In the genomic region with DNA sequence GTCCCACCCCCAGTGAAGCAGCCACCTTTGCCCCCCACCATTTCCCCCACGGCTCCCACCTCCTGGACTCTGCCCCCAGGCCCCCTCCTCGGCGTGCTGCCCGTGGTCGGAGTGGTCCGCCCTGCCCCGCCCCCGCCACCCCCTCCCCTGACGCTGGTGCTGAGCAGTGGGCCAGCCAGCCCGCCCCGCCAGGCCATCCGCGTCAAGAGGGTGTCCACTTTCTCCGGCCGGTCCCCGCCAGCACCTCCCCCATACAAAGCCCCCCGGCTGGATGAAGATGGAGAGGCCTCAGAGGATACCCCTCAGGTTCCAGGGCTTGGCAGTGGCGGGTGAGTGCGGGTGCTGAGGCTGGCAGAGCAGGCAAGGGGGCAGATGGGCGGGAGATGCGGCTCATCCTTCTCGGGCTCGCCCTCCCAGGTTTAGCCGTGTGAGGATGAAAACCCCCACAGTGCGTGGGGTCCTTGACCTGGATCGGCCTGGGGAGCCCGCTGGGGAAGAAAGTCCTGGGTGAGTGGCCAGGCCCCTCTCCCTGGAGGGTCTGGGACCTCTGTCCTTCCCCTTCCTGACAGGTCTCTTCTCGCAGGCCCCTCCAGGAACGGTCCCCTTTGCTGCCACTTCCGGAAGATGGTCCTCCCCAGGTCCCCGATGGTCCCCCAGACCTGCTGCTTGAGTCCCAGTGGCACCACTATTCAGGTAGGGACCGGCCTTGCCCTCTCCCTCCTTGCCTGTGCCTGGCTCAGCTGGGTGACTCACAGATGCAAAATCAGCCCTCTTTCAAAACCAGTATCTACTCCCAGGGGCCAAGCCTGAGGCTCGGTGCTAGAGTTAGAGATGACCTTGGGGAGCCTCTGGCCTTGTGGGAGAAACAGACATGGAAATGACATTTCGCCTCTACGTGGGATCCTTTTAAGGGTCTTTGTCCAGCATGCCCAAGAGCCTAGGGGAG, we compare ENCODE assay signal across 21 cellular contexts. TPM values are rescaled to one million over a fixed set of nuclear protein-coding genes. Genes with fewer than 3 reads are reported as not detected.
DNase-seq lines count a peak whose midpoint lies in the region; ATAC-seq, FAIRE-seq and TF ChIP-seq lines count a peak whose summit lies in the region.
"Had no signal": no experiment of that assay in that cellular context is flagged by ENCODE, and none has a peak within 500 bp of the region (broad histone marks: within the 10 kb centered on the region; RNA-seq: fewer than 3 reads in every experiment).

No MANE protein-coding gene starts in this region.

- H3K4me3 ChIP-seq in HepG2 (replicated peaks in 1 of 3; ENCODE audit: insufficient read depth in 1 of 3, low read depth in 2 of 3, low read length in 3 of 3) (no peak overlapping the region), right lobe of liver (no peak overlapping the region)
- H3K4me3 ChIP-seq: esophagus muscularis mucosa, tibial artery had no signal

- no peak overlapping the region for H3K9ac ChIP-seq in HepG2 (ENCODE audit: insufficient read depth, low read depth, low read length)

- H3K27ac ChIP-seq in HepG2 (ENCODE audit: extremely low read length, insufficient read depth, low read length) (no peak overlapping the region), right lobe of liver (no peak overlapping the region)
- H3K27ac ChIP-seq: esophagus muscularis mucosa, tibial artery, VCaP had no signal

- DNase-seq in HepG2 (ENCODE audit: low spot score), result no peak
- no peak for DNase-seq in right lobe of liver
- no peak for DNase-seq in central memory CD8-positive, alpha-beta T cell (ENCODE audit: low spot score in 2 of 2)
- DNase-seq in NCI-H526 (lab: John Stamatoyannopoulos, UW), result no peak
- DNase-seq: central memory CD4-positive, alpha-beta T cell; NCI-H1436 treated with DMSO at 0.1 percent for 48 hours; NCI-H2171 treated with DMSO at 0.1 percent for 48 hours; NCI-H69; occipital lobe; SHP77 treated with DMSO at 0.1 percent for 48 hours; T-cell; tibial artery had no signal

- TF ChIP-seq CTCF in HepG2 (CRISPR knock-in tag; IDR thresholded peaks at IDR 0.05), result no peak
- TF ChIP-seq CTCF in right lobe of liver (IDR thresholded peaks at IDR 0.05), result no peak

- H3K9me3 Mint-ChIP-seq in central memory CD8-positive, alpha-beta T cell, result no peaks in the 10 kb centered on the region
- no peaks in the 10 kb centered on the region for H3K9me3 Mint-ChIP-seq in stimulated activated memory B cell treated with anti-CD40 and anti-IgM and Interleukin-4, amounts not matched to agents 10 μg/mL and 1 μg/mL and 100 μg/mL, for 72 hours
- H3K9me3 Mint-ChIP-seq: activated T-helper 2 cell treated with anti-CD3 and anti-CD28 coated beads, Interferon-gamma antibody, Interleukin-2, Interleukin-4, amounts not matched to agents 10 μg/mL and 5 μg/mL and 100 μg/mL, durations not matched to agents 14 hours and 24 hours and 36 hours; T-cell had no signal

- no peaks in the 10 kb centered on the region for H3K79me2 ChIP-seq in HepG2 (ENCODE audit: insufficient read depth, low read length)

- no peaks in the 10 kb centered on the region for H3K27me3 ChIP-seq in HepG2 (ENCODE audit: control insufficient read depth in 1 of 2, insufficient read depth in 2 of 2, low read length in 2 of 2)
- no peaks in the 10 kb centered on the region for H3K27me3 ChIP-seq in right lobe of liver
- H3K27me3 ChIP-seq: esophagus muscularis mucosa, tibial artery had no signal

- in situ Hi-C loops in HepG2 (cut with HindIII; ENCODE audit: extremely low pct_ligation_motif_present, low pct_unique_long_range_greater_than_20kb), result no loop called here

- POLR2A ChIA-PET in HepG2 (lab: Yijun Ruan, JAX), result interaction anchor here (1.2 kb wide), 1 partner anchor 58 kb away, joined by 3 read pairs; no protein-coding TSS in a partner anchor

- no peak for TF ChIP-seq RAD21 in HepG2 (CRISPR knock-in tag; IDR thresholded peaks at IDR 0.05)

- peaks cover 32% of the 10 kb centered on the region for H3K36me3 Mint-ChIP-seq in central memory CD8-positive, alpha-beta T cell (ENCODE audit: insufficient read depth)
- peaks cover 79% of the 10 kb centered on the region for H3K36me3 Mint-ChIP-seq in stimulated activated memory B cell treated with anti-CD40 and anti-IgM and Interleukin-4, amounts not matched to agents 10 μg/mL and 1 μg/mL and 100 μg/mL, for 72 hours

- no TSS peak for BruUV-seq in HepG2 (replicated peaks; lab: Mats Ljungman, UMichigan)

- H3K4me1 ChIP-seq in HepG2 (ENCODE audit: insufficient read depth, low read length) (no peaks in the 10 kb centered on the region), right lobe of liver (no peaks in the 10 kb centered on the region)
- H3K4me1 ChIP-seq: tibial artery had no signal

- peaks cover 32% of the 10 kb centered on the region for H3K4me1 Mint-ChIP-seq in central memory CD8-positive, alpha-beta T cell
- H3K4me1 Mint-ChIP-seq in stimulated activated memory B cell treated with anti-CD40 and anti-IgM and Interleukin-4, amounts not matched to agents 10 μg/mL and 1 μg/mL and 100 μg/mL, for 72 hours, result peaks cover 31% of the 10 kb centered on the region

- no peak for FAIRE-seq in HepG2 (lab: Jason Lieb, UNC)

- intact Hi-C loops in HepG2 (cut with micrococcal nuclease; ENCODE audit: unreplicated experiment) (no loop called here), right lobe of liver (cut with DNase I) (no loop called here)

- no peak for TF ChIP-seq EP300 in HepG2 (IDR thresholded peaks at IDR 0.05; ENCODE audit: low read depth in 2 of 2, low read length in 2 of 2)
- TF ChIP-seq EP300 in HepG2 (CRISPR knock-in tag; IDR thresholded peaks at IDR 0.05; ENCODE audit: borderline replicate concordance), result no peak

- peak overlapping the region; percentile 27 for H3K27ac Mint-ChIP-seq in central memory CD8-positive, alpha-beta T cell (ENCODE audit: low read depth)
- peak overlapping the region; percentile 18 for H3K27ac Mint-ChIP-seq in stimulated activated memory B cell treated with anti-CD40 and anti-IgM and Interleukin-4, amounts not matched to agents 10 μg/mL and 1 μg/mL and 100 μg/mL, for 72 hours
- H3K27ac Mint-ChIP-seq: activated T-helper 2 cell treated with anti-CD3 and anti-CD28 coated beads, Interferon-gamma antibody, Interleukin-2, Interleukin-4, amounts not matched to agents 10 μg/mL and 5 μg/mL and 100 μg/mL, durations not matched to agents 14 hours and 24 hours and 36 hours had no signal

- H3K36me3 ChIP-seq in HepG2 (replicated peaks in 1 of 2; ENCODE audit: control insufficient read depth in 1 of 2, insufficient read depth in 2 of 2, low read length in 2 of 2), result peaks cover 40 to 91% of the 10 kb centered on the region in 2 experiments; a peak in 4 of 5 replicates
- H3K36me3 ChIP-seq in right lobe of liver, result peaks cover 0 to 73% (median 21%) of the 10 kb centered on the region in 4 donors

- no peaks in the 10 kb centered on the region for H3K9me3 ChIP-seq in HepG2 (ENCODE audit: low read length)
- no peaks in the 10 kb centered on the region for H3K9me3 ChIP-seq in right lobe of liver
- H3K9me3 ChIP-seq: esophagus muscularis mucosa, tibial artery had no signal

- H3K4me2 ChIP-seq in HepG2 (ENCODE audit: low read depth, low read length), result no peak overlapping the region

- CTCF ChIA-PET in HepG2 (lab: Yijun Ruan, JAX; ENCODE audit: low intra/inter-chr PET ratio, low total read pairs), result no interaction called here

- H3K4me3 Mint-ChIP-seq in central memory CD8-positive, alpha-beta T cell, result no peak overlapping the region
- H3K4me3 Mint-ChIP-seq in stimulated activated memory B cell treated with anti-CD40 and anti-IgM and Interleukin-4, amounts not matched to agents 10 μg/mL and 1 μg/mL and 100 μg/mL, for 72 hours, result no peak overlapping the region
- H3K4me3 Mint-ChIP-seq: T-cell had no signal

- H4K20me1 ChIP-seq in HepG2 (ENCODE audit: insufficient read depth, low read length), result no peaks in the 10 kb centered on the region

- no peaks in the 10 kb centered on the region for H3K27me3 Mint-ChIP-seq in central memory CD8-positive, alpha-beta T cell
- no peaks in the 10 kb centered on the region for H3K27me3 Mint-ChIP-seq in stimulated activated memory B cell treated with anti-CD40 and anti-IgM and Interleukin-4, amounts not matched to agents 10 μg/mL and 1 μg/mL and 100 μg/mL, for 72 hours
- H3K27me3 Mint-ChIP-seq: T-cell had no signal

- H2AFZ ChIP-seq in HepG2 (ENCODE audit: low read length), result no peak overlapping the region

- 96% methylated on average over 26 of the region's 35 CpGs for WGBS in HepG2 (ENCODE audit: low lambda C conversion rate)
- WGBS in right lobe of liver (ENCODE audit: insufficient coverage, low coverage, low lambda C conversion rate, missing lambda C conversion rate), result 81% methylated on average over 16 of the region's 35 CpGs

- ATAC-seq in HepG2 (no peak), right lobe of liver (no peak), GM21360 (IDR thresholded peaks at IDR 0.05; ENCODE audit: unreplicated experiment) (no peak), GM21367 (IDR thresholded peaks at IDR 0.05; ENCODE audit: unreplicated experiment) (no peak)
- no peak for ATAC-seq in central memory CD8-positive, alpha-beta T cell (replicated peaks; ENCODE audit: extremely low read depth, poor library complexity, severe bottlenecking)
- no peak for ATAC-seq in stimulated activated memory B cell treated with anti-CD40 and anti-IgM and Interleukin-4, amounts not matched to agents 10 μg/mL and 1 μg/mL and 100 μg/mL, for 72 hours
- ATAC-seq: HCT116, left lobe of liver, T-cell had no signal

- peak in 1 of 2 experiments; percentile 16; a peak in 1 of 4 replicates for TF ChIP-seq POLR2A in HepG2 (IDR thresholded peaks at IDR 0.05; ENCODE audit: insufficient read depth in 1 of 2, low read depth in 2 of 2, low read length in 2 of 2)
- TF ChIP-seq POLR2A in right lobe of liver (IDR thresholded peaks at IDR 0.05), result no peak

RNA-seq across cellular contexts. Expression of a gene that starts 8.8 kb away (rescaled TPM):
- total RNA-seq in HepG2 (2016; rRNA removed; fragmentation: Illumina TruSeq; extraction: Trizol) (3.4 and 5.4 TPM in 2 replicates), right lobe of liver (10 to 100 TPM; 16.3 to 58.9 (median 29.3) TPM)
- total RNA-seq in HepG2 (2016; cell fraction: cytosol; rRNA removed; fragmentation: Illumina TruSeq; extraction: Trizol; ENCODE audit: low read depth), result 9.3 and 12.1 TPM in 2 replicates
- 3.8 and 6.5 TPM in 2 replicates for total RNA-seq in HepG2 (2016; cell fraction: insoluble cytoplasmic fraction; rRNA removed; fragmentation: Illumina TruSeq; extraction: Trizol)
- total RNA-seq in HepG2 (2016; cell fraction: membrane; rRNA removed; fragmentation: Illumina TruSeq; extraction: Trizol), result 11.9 and 15.5 TPM in 2 replicates
- 2.7 and 3.9 TPM in 2 replicates for total RNA-seq in HepG2 (2016; cell fraction: nucleus; rRNA removed; fragmentation: Illumina TruSeq; extraction: Trizol)
- 7.4 and 8.9 TPM in 2 replicates for polyA plus RNA-seq in HepG2 (2011; rRNA removed)
- 6.5 and 8.4 TPM in 2 replicates for polyA plus RNA-seq in HepG2 (2011; cell fraction: cytosol; rRNA removed)
- 22.4 and 23.0 TPM in 2 replicates for polyA plus RNA-seq in HepG2 (2011; cell fraction: nucleus; rRNA removed)
- polyA plus RNA-seq in HepG2 (2012), result 2.8 and 4.2 TPM in 2 replicates
- 22.3 and 24.5 TPM in 2 replicates for polyA plus RNA-seq in HepG2 (2016; cell fraction: cytosol; fragmentation: Illumina TruSeq; extraction: Trizol; ENCODE audit: low read depth)
- polyA plus RNA-seq in HepG2 (2016; cell fraction: insoluble cytoplasmic fraction; fragmentation: Illumina TruSeq; extraction: Trizol; ENCODE audit: low read depth), result 6.5 and 10.6 TPM in 2 replicates
- polyA plus RNA-seq in HepG2 (2016; cell fraction: membrane; fragmentation: Illumina TruSeq; extraction: Trizol; ENCODE audit: low read depth), result 24.0 and 25.4 TPM in 2 replicates
- polyA plus RNA-seq in HepG2 (2016; cell fraction: nucleus; fragmentation: Illumina TruSeq; extraction: Trizol; ENCODE audit: insufficient read depth, low read depth), result 11.7 and 17.1 TPM in 2 replicates
- 4.9 and 7.7 TPM in 2 replicates for polyA minus RNA-seq in HepG2 (2011; rRNA and poly(A)+ RNA removed; ENCODE audit: low replicate concordance)
- 1.3 and 3.7 TPM in 2 replicates for polyA minus RNA-seq in HepG2 (2011; cell fraction: cytosol; rRNA and poly(A)+ RNA removed)
- polyA minus RNA-seq in HepG2 (2011; cell fraction: nucleus; rRNA and poly(A)+ RNA removed), result 2.8 and 3.2 TPM in 2 replicates
- polyA plus RNA-seq in PFSK-1 (2012; ENCODE audit: insufficient read length, low read depth), result 8.7 TPM

RNA-seq across cellular contexts. Expression of a gene that starts 11.8 kb away (rescaled TPM):
- total RNA-seq in HepG2 (2016; rRNA removed; fragmentation: Illumina TruSeq; extraction: Trizol) (4.7 and 7.9 TPM in 2 replicates), right lobe of liver (10 to 100 TPM; 11.3 to 19.9 (median 17.5) TPM)
- total RNA-seq in HepG2 (2016; cell fraction: cytosol; rRNA removed; fragmentation: Illumina TruSeq; extraction: Trizol; ENCODE audit: low read depth), result 2.5 and 3.0 TPM in 2 replicates
- 3.4 and 7.8 TPM in 2 replicates for total RNA-seq in HepG2 (2016; cell fraction: insoluble cytoplasmic fraction; rRNA removed; fragmentation: Illumina TruSeq; extraction: Trizol)
- 4.2 and 5.2 TPM in 2 replicates for total RNA-seq in HepG2 (2016; cell fraction: membrane; rRNA removed; fragmentation: Illumina TruSeq; extraction: Trizol)
- total RNA-seq in HepG2 (2016; cell fraction: nucleus; rRNA removed; fragmentation: Illumina TruSeq; extraction: Trizol), result 8.5 and 9.9 TPM in 2 replicates
- 14.2 and 15.4 TPM in 2 replicates for polyA plus RNA-seq in HepG2 (2011; rRNA removed)
- polyA plus RNA-seq in HepG2 (2011; cell fraction: cytosol; rRNA removed), result 6.5 and 9.4 TPM in 2 replicates
- 90.7 and 113 TPM in 2 replicates for polyA plus RNA-seq in HepG2 (2011; cell fraction: nucleus; rRNA removed)
- 8.2 and 8.6 TPM in 2 replicates for polyA plus RNA-seq in HepG2 (2012)
- 3.5 and 5.0 TPM in 2 replicates for polyA plus RNA-seq in HepG2 (2016; cell fraction: cytosol; fragmentation: Illumina TruSeq; extraction: Trizol; ENCODE audit: low read depth)
- 4.8 and 6.9 TPM in 2 replicates for polyA plus RNA-seq in HepG2 (2016; cell fraction: insoluble cytoplasmic fraction; fragmentation: Illumina TruSeq; extraction: Trizol; ENCODE audit: low read depth)
- polyA plus RNA-seq in HepG2 (2016; cell fraction: membrane; fragmentation: Illumina TruSeq; extraction: Trizol; ENCODE audit: low read depth), result 5.2 and 5.8 TPM in 2 replicates
- polyA plus RNA-seq in HepG2 (2016; cell fraction: nucleus; fragmentation: Illumina TruSeq; extraction: Trizol; ENCODE audit: insufficient read depth, low read depth), result 36.4 and 41.6 TPM in 2 replicates
- 9.3 and 10.1 TPM in 2 replicates for polyA minus RNA-seq in HepG2 (2011; rRNA and poly(A)+ RNA removed; ENCODE audit: low replicate concordance)
- 1.6 and 1.9 TPM in 2 replicates for polyA minus RNA-seq in HepG2 (2011; cell fraction: cytosol; rRNA and poly(A)+ RNA removed)
- polyA minus RNA-seq in HepG2 (2011; cell fraction: nucleus; rRNA and poly(A)+ RNA removed), result 17.0 and 19.3 TPM in 2 replicates
- polyA plus RNA-seq in PFSK-1 (2012; ENCODE audit: insufficient read length, low read depth), result 34.4 TPM

RNA-seq across cellular contexts. Expression of a gene that starts 12.0 kb away (rescaled TPM):
- total RNA-seq in HepG2 (2016; rRNA removed; fragmentation: Illumina TruSeq; extraction: Trizol) (20.0 and 34.2 TPM in 2 replicates), right lobe of liver (10 to 100 TPM; 24.2 to 42.9 (median 35.8) TPM)
- 8.3 and 8.7 TPM in 2 replicates for total RNA-seq in HepG2 (2016; cell fraction: cytosol; rRNA removed; fragmentation: Illumina TruSeq; extraction: Trizol; ENCODE audit: low read depth)
- 22.6 and 36.6 TPM in 2 replicates for total RNA-seq in HepG2 (2016; cell fraction: insoluble cytoplasmic fraction; rRNA removed; fragmentation: Illumina TruSeq; extraction: Trizol)
- 9.0 and 11.8 TPM in 2 replicates for total RNA-seq in HepG2 (2016; cell fraction: membrane; rRNA removed; fragmentation: Illumina TruSeq; extraction: Trizol)
- 25.9 and 30.1 TPM in 2 replicates for total RNA-seq in HepG2 (2016; cell fraction: nucleus; rRNA removed; fragmentation: Illumina TruSeq; extraction: Trizol)
- 16.9 and 22.6 TPM in 2 replicates for polyA plus RNA-seq in HepG2 (2011; rRNA removed)
- 13.2 and 17.3 TPM in 2 replicates for polyA plus RNA-seq in HepG2 (2011; cell fraction: cytosol; rRNA removed)
- polyA plus RNA-seq in HepG2 (2011; cell fraction: nucleus; rRNA removed), result 9.9 and 11.5 TPM in 2 replicates
- 16.1 and 18.5 TPM in 2 replicates for polyA plus RNA-seq in HepG2 (2012)
- polyA plus RNA-seq in HepG2 (2016; cell fraction: cytosol; fragmentation: Illumina TruSeq; extraction: Trizol; ENCODE audit: low read depth), result 12.4 and 17.6 TPM in 2 replicates
- 30.0 and 36.1 TPM in 2 replicates for polyA plus RNA-seq in HepG2 (2016; cell fraction: insoluble cytoplasmic fraction; fragmentation: Illumina TruSeq; extraction: Trizol; ENCODE audit: low read depth)
- polyA plus RNA-seq in HepG2 (2016; cell fraction: membrane; fragmentation: Illumina TruSeq; extraction: Trizol; ENCODE audit: low read depth), result 12.5 and 13.2 TPM in 2 replicates
- polyA plus RNA-seq in HepG2 (2016; cell fraction: nucleus; fragmentation: Illumina TruSeq; extraction: Trizol; ENCODE audit: insufficient read depth, low read depth), result 55.1 and 70.2 TPM in 2 replicates
- 24.1 and 61.3 TPM in 2 replicates for polyA minus RNA-seq in HepG2 (2011; rRNA and poly(A)+ RNA removed; ENCODE audit: low replicate concordance)
- 4.3 and 4.7 TPM in 2 replicates for polyA minus RNA-seq in HepG2 (2011; cell fraction: cytosol; rRNA and poly(A)+ RNA removed)
- 3.0 and 7.3 TPM in 2 replicates for polyA minus RNA-seq in HepG2 (2011; cell fraction: nucleus; rRNA and poly(A)+ RNA removed)
- 30.6 TPM for polyA plus RNA-seq in PFSK-1 (2012; ENCODE audit: insufficient read length, low read depth)

RNA-seq across cellular contexts. Expression of a gene that starts 14.9 kb away (rescaled TPM):
- 3.5 and 6.3 TPM in 2 replicates for total RNA-seq in HepG2 (2016; rRNA removed; fragmentation: Illumina TruSeq; extraction: Trizol)
- 8.4 and 12.8 TPM in 2 replicates for total RNA-seq in HepG2 (2016; cell fraction: cytosol; rRNA removed; fragmentation: Illumina TruSeq; extraction: Trizol; ENCODE audit: low read depth)
- 4.5 and 7.1 TPM in 2 replicates for total RNA-seq in HepG2 (2016; cell fraction: insoluble cytoplasmic fraction; rRNA removed; fragmentation: Illumina TruSeq; extraction: Trizol)
- total RNA-seq in HepG2 (2016; cell fraction: membrane; rRNA removed; fragmentation: Illumina TruSeq; extraction: Trizol), result 4.8 and 6.4 TPM in 2 replicates
- 10.4 and 11.7 TPM in 2 replicates for total RNA-seq in HepG2 (2016; cell fraction: nucleus; rRNA removed; fragmentation: Illumina TruSeq; extraction: Trizol)
- 8.7 and 8.9 TPM in 2 replicates for polyA plus RNA-seq in HepG2 (2011; rRNA removed)
- 6.2 and 9.3 TPM in 2 replicates for polyA plus RNA-seq in HepG2 (2011; cell fraction: cytosol; rRNA removed)
- polyA plus RNA-seq in HepG2 (2011; cell fraction: nucleus; rRNA removed), result 53.4 and 56.4 TPM in 2 replicates
- 7.0 and 8.2 TPM in 2 replicates for polyA plus RNA-seq in HepG2 (2012)
- 5.5 and 6.3 TPM in 2 replicates for polyA plus RNA-seq in HepG2 (2016; cell fraction: cytosol; fragmentation: Illumina TruSeq; extraction: Trizol; ENCODE audit: low read depth)
- polyA plus RNA-seq in HepG2 (2016; cell fraction: insoluble cytoplasmic fraction; fragmentation: Illumina TruSeq; extraction: Trizol; ENCODE audit: low read depth), result 3.9 and 5.2 TPM in 2 replicates
- 3.8 and 4.3 TPM in 2 replicates for polyA plus RNA-seq in HepG2 (2016; cell fraction: membrane; fragmentation: Illumina TruSeq; extraction: Trizol; ENCODE audit: low read depth)
- polyA plus RNA-seq in HepG2 (2016; cell fraction: nucleus; fragmentation: Illumina TruSeq; extraction: Trizol; ENCODE audit: insufficient read depth, low read depth), result 28.1 and 34.8 TPM in 2 replicates
- 4.0 and 8.3 TPM in 2 replicates for polyA minus RNA-seq in HepG2 (2011; rRNA and poly(A)+ RNA removed; ENCODE audit: low replicate concordance)
- polyA minus RNA-seq in HepG2 (2011; cell fraction: cytosol; rRNA and poly(A)+ RNA removed), result 3.4 and 3.9 TPM in 2 replicates
- polyA minus RNA-seq in HepG2 (2011; cell fraction: nucleus; rRNA and poly(A)+ RNA removed), result 16.9 and 22.6 TPM in 2 replicates
- total RNA-seq in right lobe of liver, result 1 to 10 TPM; 3.2 to 8.2 (median 4.9) TPM
- polyA plus RNA-seq in PFSK-1 (2012; ENCODE audit: insufficient read length, low read depth), result 30.6 TPM

RNA-seq across cellular contexts. Expression of a gene that starts 15.7 kb away (rescaled TPM):
- total RNA-seq in HepG2 (2016; rRNA removed; fragmentation: Illumina TruSeq; extraction: Trizol) (6.2 TPM in 2 replicates), right lobe of liver (10 to 100 TPM; 10.5 to 23.1 (median 15.0) TPM)
- total RNA-seq in HepG2 (2016; cell fraction: cytosol; rRNA removed; fragmentation: Illumina TruSeq; extraction: Trizol; ENCODE audit: low read depth), result 2.6 TPM in 2 replicates
- 4.4 and 5.3 TPM in 2 replicates for total RNA-seq in HepG2 (2016; cell fraction: insoluble cytoplasmic fraction; rRNA removed; fragmentation: Illumina TruSeq; extraction: Trizol)
- total RNA-seq in HepG2 (2016; cell fraction: membrane; rRNA removed; fragmentation: Illumina TruSeq; extraction: Trizol), result 3.8 and 4.1 TPM in 2 replicates
- total RNA-seq in HepG2 (2016; cell fraction: nucleus; rRNA removed; fragmentation: Illumina TruSeq; extraction: Trizol), result 14.7 and 15.4 TPM in 2 replicates
- 16.9 and 19.2 TPM in 2 replicates for polyA plus RNA-seq in HepG2 (2011; rRNA removed)
- polyA plus RNA-seq in HepG2 (2011; cell fraction: cytosol; rRNA removed), result 9.3 and 10.9 TPM in 2 replicates
- 113 and 130 TPM in 2 replicates for polyA plus RNA-seq in HepG2 (2011; cell fraction: nucleus; rRNA removed)
- polyA plus RNA-seq in HepG2 (2012), result 20.4 and 30.9 TPM in 2 replicates
- 2.5 and 3.0 TPM in 2 replicates for polyA plus RNA-seq in HepG2 (2016; cell fraction: cytosol; fragmentation: Illumina TruSeq; extraction: Trizol; ENCODE audit: low read depth)
- 10.8 and 11.6 TPM in 2 replicates for polyA plus RNA-seq in HepG2 (2016; cell fraction: insoluble cytoplasmic fraction; fragmentation: Illumina TruSeq; extraction: Trizol; ENCODE audit: low read depth)
- polyA plus RNA-seq in HepG2 (2016; cell fraction: membrane; fragmentation: Illumina TruSeq; extraction: Trizol; ENCODE audit: low read depth), result 5.5 and 6.5 TPM in 2 replicates
- 69.3 and 89.2 TPM in 2 replicates for polyA plus RNA-seq in HepG2 (2016; cell fraction: nucleus; fragmentation: Illumina TruSeq; extraction: Trizol; ENCODE audit: insufficient read depth, low read depth)
- polyA minus RNA-seq in HepG2 (2011; rRNA and poly(A)+ RNA removed; ENCODE audit: low replicate concordance), result 11.1 and 11.4 TPM in 2 replicates
- polyA minus RNA-seq in HepG2 (2011; cell fraction: cytosol; rRNA and poly(A)+ RNA removed), result 4.3 and 4.4 TPM in 2 replicates
- polyA minus RNA-seq in HepG2 (2011; cell fraction: nucleus; rRNA and poly(A)+ RNA removed), result 13.3 and 13.6 TPM in 2 replicates
- 69.0 TPM for polyA plus RNA-seq in PFSK-1 (2012; ENCODE audit: insufficient read length, low read depth)
